Comparison of ENCODE assay signal across 1 cellular context in genomic region chr2:24877646-24878045, GRCh38.
TF ChIP-seq lines count a peak whose summit lies in the region.

No MANE protein-coding gene starts in this region.

TF ChIP-seq in WTC11, 78 proteins besides CTCF, POLR2A, EP300 and RAD21 (continued from another document):
- TF ChIP-seq, protein P1, sequence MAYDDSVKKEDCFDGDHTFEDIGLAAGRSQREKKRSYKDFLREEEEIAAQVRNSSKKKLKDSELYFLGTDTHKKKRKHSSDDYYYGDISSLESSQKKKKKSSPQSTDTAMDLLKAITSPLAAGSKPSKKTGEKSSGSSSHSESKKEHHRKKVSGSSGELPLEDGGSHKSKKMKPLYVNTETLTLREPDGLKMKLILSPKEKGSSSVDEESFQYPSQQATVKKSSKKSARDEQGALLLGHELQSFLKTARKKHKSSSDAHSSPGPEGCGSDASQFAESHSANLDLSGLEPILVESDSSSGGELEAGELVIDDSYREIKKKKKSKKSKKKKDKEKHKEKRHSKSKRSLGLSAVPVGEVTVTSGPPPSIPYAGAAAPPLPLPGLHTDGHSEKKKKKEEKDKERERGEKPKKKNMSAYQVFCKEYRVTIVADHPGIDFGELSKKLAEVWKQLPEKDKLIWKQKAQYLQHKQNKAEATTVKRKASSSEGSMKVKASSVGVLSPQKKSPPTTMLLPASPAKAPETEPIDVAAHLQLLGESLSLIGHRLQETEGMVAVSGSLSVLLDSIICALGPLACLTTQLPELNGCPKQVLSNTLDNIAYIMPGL (CRISPR knock-in tag; IDR thresholded peaks at IDR 0.05) = no peak
- TF ChIP-seq ESRRA (CRISPR knock-in tag; IDR thresholded peaks at IDR 0.05; ENCODE audit: borderline replicate concordance) (no peak), ZNF423 (CRISPR knock-in tag; IDR thresholded peaks at IDR 0.05) (no peak), OVOL2 (CRISPR knock-in tag; IDR thresholded peaks at IDR 0.05; ENCODE audit: borderline replicate concordance) (no peak), SP1 (CRISPR knock-in tag; conservative IDR thresholded peaks at IDR 0.05) (no peak), ZMAT4 (CRISPR knock-in tag; IDR thresholded peaks at IDR 0.05) (no peak)
TF ChIP-seq in WTC11: peak in this region for 0.
